20 cellular contexts compared by ENCODE assay signal in the genomic region with DNA sequence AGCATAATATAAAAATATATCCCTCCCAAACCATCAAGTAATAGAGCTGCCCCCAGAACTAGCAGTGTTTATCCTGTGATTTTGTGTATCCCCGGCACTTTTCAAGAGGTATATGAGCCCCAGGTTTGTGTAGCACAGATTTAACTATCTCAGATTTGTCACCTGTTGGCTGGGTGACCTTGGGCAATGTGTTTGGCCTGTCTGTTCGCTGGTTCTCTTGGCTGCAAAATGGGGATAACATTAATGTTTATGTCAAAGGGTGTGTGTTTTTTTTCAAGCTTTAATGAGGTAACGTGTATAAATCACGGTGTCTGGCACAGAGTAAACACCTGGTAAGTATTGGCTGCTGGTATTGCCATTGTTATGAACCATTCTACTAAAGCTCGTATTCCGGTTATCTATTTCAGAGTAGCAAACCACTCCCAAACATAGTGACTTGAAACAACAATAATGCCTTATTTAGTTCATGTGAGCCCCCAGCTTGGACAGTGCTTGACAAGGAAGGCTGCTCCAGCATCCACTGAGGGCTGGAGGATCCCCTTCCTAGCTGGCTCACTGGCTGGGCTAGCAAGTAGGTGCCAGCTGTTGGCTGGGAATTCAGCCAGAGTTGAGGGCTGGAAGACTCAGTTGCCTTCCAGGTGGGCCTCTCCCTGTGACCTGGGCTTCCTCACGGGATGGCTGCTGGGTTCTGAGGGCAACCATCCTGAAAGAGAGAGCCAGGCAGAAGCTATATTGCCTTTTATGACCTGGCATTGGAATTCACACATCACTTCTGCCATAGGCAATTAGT. TPM values are rescaled to one million over a fixed set of nuclear protein-coding genes. Genes with fewer than 3 reads are reported as not detected.
DNase-seq lines count a peak whose midpoint lies in the region; ATAC-seq and TF ChIP-seq lines count a peak whose summit lies in the region.
"Had no signal": no experiment of that assay in that cellular context is flagged by ENCODE, and none has a peak within 500 bp of the region (broad histone marks: within the 10 kb centered on the region; RNA-seq: fewer than 3 reads in every experiment).

No MANE protein-coding gene starts in this region.

- TF ChIP-seq CTCF in RWPE2 (IDR thresholded peaks at IDR 0.05; ENCODE audit: poor library complexity, severe bottlenecking): no peak

- H3K4me1 ChIP-seq in RWPE2 (ENCODE audit: insufficient read depth, poor library complexity, severe bottlenecking) (no peaks in the 10 kb centered on the region), HAP-1 (no peaks in the 10 kb centered on the region)

- no peak overlapping the region for H3K27ac ChIP-seq in RWPE2 (ENCODE audit: poor library complexity, severe bottlenecking)
- H3K27ac ChIP-seq: 22Rv1, C4-2B had no signal

- no peaks in the 10 kb centered on the region for H3K36me3 ChIP-seq in RWPE2 (ENCODE audit: low read depth)
- no peaks in the 10 kb centered on the region for H3K36me3 ChIP-seq in HAP-1 (replicated peaks)

- no peaks in the 10 kb centered on the region for H3K9me3 ChIP-seq in RWPE2 (ENCODE audit: severe bottlenecking)
- H3K9me3 ChIP-seq in HAP-1: no peaks in the 10 kb centered on the region

- H3K9me3 Mint-ChIP-seq in stimulated activated memory B cell treated with anti-CD40 and anti-IgM and Interleukin-4, amounts not matched to agents 10 μg/mL and 1 μg/mL and 100 μg/mL, for 72 hours: no peaks in the 10 kb centered on the region

- H3K27me3 ChIP-seq in RWPE2 (ENCODE audit: insufficient read depth, poor library complexity, severe bottlenecking) (no peaks in the 10 kb centered on the region), HAP-1 (ENCODE audit: low read depth) (no peaks in the 10 kb centered on the region)

- H3K4me3 ChIP-seq in RWPE2 (ENCODE audit: severe bottlenecking) (no peak overlapping the region), HAP-1 (no peak overlapping the region)
- H3K4me3 ChIP-seq: GM12878 had no signal

- intact Hi-C loops in posterior vena cava (cut with DNase I): no loop called here

- H3K4me1 Mint-ChIP-seq in stimulated activated memory B cell treated with anti-CD40 and anti-IgM and Interleukin-4, amounts not matched to agents 10 μg/mL and 1 μg/mL and 100 μg/mL, for 72 hours: peaks cover 16% of the 10 kb centered on the region

- DNase-seq in DMS153 (lab: John Stamatoyannopoulos, UW): peak; percentile 45
- no peak for DNase-seq in DMS153 treated with DMSO at 0.1 percent for 48 hours (lab: John Stamatoyannopoulos, UW; ENCODE audit: unreplicated experiment)
- DNase-seq in NCI-H2171 (lab: John Stamatoyannopoulos, UW): peak; percentile 91
- peak; percentile 72 for DNase-seq in RWPE2 (ENCODE audit: low spot score)
- DNase-seq in posterior vena cava (ENCODE audit: low spot score): peak; percentile 45
- no peak for DNase-seq in HAP-1 (ENCODE audit: low spot score in 2 of 2)
- DNase-seq in activated gamma-delta T cell (lab: John Stamatoyannopoulos, UW): no peak
- DNase-seq: AML-193, GF-D8, GOT3, KBM-7, NCI-H2029 treated with DMSO at 0.1 percent for 48 hours, NCI-H226, SHP77 treated with DMSO at 0.1 percent for 48 hours had no signal

- H3K4me3 Mint-ChIP-seq in stimulated activated memory B cell treated with anti-CD40 and anti-IgM and Interleukin-4, amounts not matched to agents 10 μg/mL and 1 μg/mL and 100 μg/mL, for 72 hours: no peak overlapping the region

- in situ Hi-C loops in HAP-1 (cut with MboI; ENCODE audit: low sequenced_read_pairs): no loop called here

- H3K27me3 Mint-ChIP-seq in stimulated activated memory B cell treated with anti-CD40 and anti-IgM and Interleukin-4, amounts not matched to agents 10 μg/mL and 1 μg/mL and 100 μg/mL, for 72 hours: no peaks in the 10 kb centered on the region

- no peak overlapping the region for H3K27ac Mint-ChIP-seq in stimulated activated memory B cell treated with anti-CD40 and anti-IgM and Interleukin-4, amounts not matched to agents 10 μg/mL and 1 μg/mL and 100 μg/mL, for 72 hours

- peaks cover 2% of the 10 kb centered on the region for H3K36me3 Mint-ChIP-seq in stimulated activated memory B cell treated with anti-CD40 and anti-IgM and Interleukin-4, amounts not matched to agents 10 μg/mL and 1 μg/mL and 100 μg/mL, for 72 hours

- no peak for ATAC-seq in RWPE2 (ENCODE audit: low read depth)
- no peak for ATAC-seq in stimulated activated memory B cell treated with anti-CD40 and anti-IgM and Interleukin-4, amounts not matched to agents 10 μg/mL and 1 μg/mL and 100 μg/mL, for 72 hours

RNA-seq across cellular contexts. Expression of a gene that starts 36.2 kb away (rescaled TPM):
- 1 to 10 TPM; 5.0 to 5.3 TPM for total RNA-seq in posterior vena cava

RNA-seq across cellular contexts. Expression of a gene that starts 45.3 kb away (rescaled TPM):
- total RNA-seq in posterior vena cava: under 1 TPM; 0.14 to 0.19 TPM
- total RNA-seq: RPMI7951; T-helper 1 cell treated with Interleukin-12 subunit alpha and Interleukin-12 subunit beta and Interleukin-4 antibody, amounts not matched to agents 30 ng/mL and 1 ng/mL, for 36 hours had no signal

RNA-seq across cellular contexts. Expression of a gene that starts 45.4 kb away (rescaled TPM):
- 1 to 10 TPM in 1 of 2 donors, under 1 TPM in 1; 0.90 to 1.0 TPM for total RNA-seq in posterior vena cava
- total RNA-seq: RPMI7951; T-helper 1 cell treated with Interleukin-12 subunit alpha and Interleukin-12 subunit beta and Interleukin-4 antibody, amounts not matched to agents 30 ng/mL and 1 ng/mL, for 36 hours had no signal

RNA-seq across cellular contexts. Expression of a gene that starts 52.3 kb away (rescaled TPM):
- not detected for total RNA-seq in posterior vena cava
- total RNA-seq: GM12878; RPMI7951; T-helper 1 cell treated with Interleukin-12 subunit alpha and Interleukin-12 subunit beta and Interleukin-4 antibody, amounts not matched to agents 30 ng/mL and 1 ng/mL, for 36 hours had no signal

Comparison
In these comparisons a context has a peak if more than half of its experiments do, and no peak if none do; other contexts are left out.
1. DNase-seq: peak in DMS153 (single experiment), NCI-H2171 (single experiment), RWPE2 (single experiment) and posterior vena cava (single experiment); none in DMS153 treated with DMSO at 0.1 percent for 48 hours (single experiment), HAP-1 (0 of 2) and activated gamma-delta T cell (single experiment).